1 cellular context compared by ENCODE assay signal in the genomic region with DNA sequence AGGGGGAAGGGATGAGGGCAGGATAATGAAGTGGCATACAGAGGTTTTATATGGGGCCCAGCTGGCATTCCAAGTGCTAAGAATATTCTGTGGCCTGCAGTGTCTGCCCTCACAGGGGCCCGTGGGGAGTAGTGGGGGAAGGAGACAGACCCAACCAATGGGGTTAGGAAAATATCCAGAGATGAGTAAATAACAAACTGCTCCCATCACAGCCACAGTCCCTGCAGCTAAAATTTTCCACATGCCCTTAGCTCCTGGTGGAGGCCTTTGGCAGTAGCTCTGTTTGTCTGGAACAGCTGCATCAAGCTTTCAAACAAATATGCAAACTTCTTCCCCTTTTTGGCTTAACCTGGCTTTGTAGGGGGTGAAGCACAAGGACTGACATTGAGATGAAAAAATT.
TF ChIP-seq lines count a peak whose summit lies in the region.

No MANE protein-coding gene starts in this region.

TF ChIP-seq in IMR-90, 13 proteins besides CTCF, POLR2A, EP300 and RAD21:
- no peak for TF ChIP-seq MAZ (IDR thresholded peaks at IDR 0.05; ENCODE audit: borderline replicate concordance, low read depth, low read length)
- TF ChIP-seq CHD1 (IDR thresholded peaks at IDR 0.05; ENCODE audit: low read depth, low read length): no peak
- no peak for TF ChIP-seq BHLHE40 (IDR thresholded peaks at IDR 0.05; ENCODE audit: low read depth, low read length)
- TF ChIP-seq SMC3 (IDR thresholded peaks at IDR 0.05; ENCODE audit: low read depth, low read length): no peak
- TF ChIP-seq, protein P1, sequence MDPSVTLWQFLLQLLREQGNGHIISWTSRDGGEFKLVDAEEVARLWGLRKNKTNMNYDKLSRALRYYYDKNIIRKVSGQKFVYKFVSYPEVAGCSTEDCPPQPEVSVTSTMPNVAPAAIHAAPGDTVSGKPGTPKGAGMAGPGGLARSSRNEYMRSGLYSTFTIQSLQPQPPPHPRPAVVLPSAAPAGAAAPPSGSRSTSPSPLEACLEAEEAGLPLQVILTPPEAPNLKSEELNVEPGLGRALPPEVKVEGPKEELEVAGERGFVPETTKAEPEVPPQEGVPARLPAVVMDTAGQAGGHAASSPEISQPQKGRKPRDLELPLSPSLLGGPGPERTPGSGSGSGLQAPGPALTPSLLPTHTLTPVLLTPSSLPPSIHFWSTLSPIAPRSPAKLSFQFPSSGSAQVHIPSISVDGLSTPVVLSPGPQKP (IDR thresholded peaks at IDR 0.05; ENCODE audit: borderline replicate concordance, low read depth, low read length): no peak
- no peak for TF ChIP-seq FOS (IDR thresholded peaks at IDR 0.05; ENCODE audit: low read depth, low read length)
- TF ChIP-seq, protein P2, sequence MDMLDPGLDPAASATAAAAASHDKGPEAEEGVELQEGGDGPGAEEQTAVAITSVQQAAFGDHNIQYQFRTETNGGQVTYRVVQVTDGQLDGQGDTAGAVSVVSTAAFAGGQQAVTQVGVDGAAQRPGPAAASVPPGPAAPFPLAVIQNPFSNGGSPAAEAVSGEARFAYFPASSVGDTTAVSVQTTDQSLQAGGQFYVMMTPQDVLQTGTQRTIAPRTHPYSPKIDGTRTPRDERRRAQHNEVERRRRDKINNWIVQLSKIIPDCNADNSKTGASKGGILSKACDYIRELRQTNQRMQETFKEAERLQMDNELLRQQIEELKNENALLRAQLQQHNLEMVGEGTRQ (IDR thresholded peaks at IDR 0.05; ENCODE audit: low read depth, low read length): no peak
- no peak for TF ChIP-seq NFE2L2 (IDR thresholded peaks at IDR 0.05; ENCODE audit: low read depth, low read length)
